1 cellular context compared by ENCODE assay signal in the genomic region with DNA sequence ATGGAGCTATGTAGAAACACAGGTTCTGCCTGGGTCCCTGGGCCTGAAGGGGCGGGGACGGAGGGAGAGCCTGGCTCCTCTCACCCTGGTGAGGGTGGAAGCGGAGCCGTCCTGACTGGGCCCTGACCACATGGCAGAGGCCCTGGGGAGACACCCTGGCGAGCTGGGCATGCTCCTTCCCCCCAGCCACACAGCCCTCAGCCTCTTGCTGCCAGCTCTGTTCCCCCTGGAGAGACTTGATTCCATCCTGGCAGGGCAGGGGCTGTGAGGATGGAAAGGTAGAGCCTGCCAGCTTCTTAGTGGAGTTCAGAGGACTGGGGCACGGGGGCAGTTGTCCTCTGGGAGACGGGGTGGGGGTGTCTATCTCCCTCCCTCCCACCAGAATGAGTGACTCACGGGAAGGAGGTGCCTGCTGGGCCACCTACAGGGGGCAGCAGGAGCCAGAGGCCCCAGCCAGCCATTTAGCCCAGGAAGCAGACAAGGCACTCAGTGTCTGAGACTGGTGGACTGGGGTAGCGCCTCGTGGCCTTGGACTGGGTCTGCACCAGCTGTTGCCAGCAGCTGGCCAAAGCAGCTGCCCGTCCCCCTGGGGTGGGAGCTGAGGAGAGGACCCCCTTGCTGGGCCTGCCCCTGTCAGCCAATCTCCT.
TF ChIP-seq lines count a peak whose summit lies in the region.

No MANE protein-coding gene starts in this region.

TF ChIP-seq in Ishikawa, 13 proteins besides CTCF, POLR2A, EP300 and RAD21 (continued from another document):
- TF ChIP-seq, protein P1, sequence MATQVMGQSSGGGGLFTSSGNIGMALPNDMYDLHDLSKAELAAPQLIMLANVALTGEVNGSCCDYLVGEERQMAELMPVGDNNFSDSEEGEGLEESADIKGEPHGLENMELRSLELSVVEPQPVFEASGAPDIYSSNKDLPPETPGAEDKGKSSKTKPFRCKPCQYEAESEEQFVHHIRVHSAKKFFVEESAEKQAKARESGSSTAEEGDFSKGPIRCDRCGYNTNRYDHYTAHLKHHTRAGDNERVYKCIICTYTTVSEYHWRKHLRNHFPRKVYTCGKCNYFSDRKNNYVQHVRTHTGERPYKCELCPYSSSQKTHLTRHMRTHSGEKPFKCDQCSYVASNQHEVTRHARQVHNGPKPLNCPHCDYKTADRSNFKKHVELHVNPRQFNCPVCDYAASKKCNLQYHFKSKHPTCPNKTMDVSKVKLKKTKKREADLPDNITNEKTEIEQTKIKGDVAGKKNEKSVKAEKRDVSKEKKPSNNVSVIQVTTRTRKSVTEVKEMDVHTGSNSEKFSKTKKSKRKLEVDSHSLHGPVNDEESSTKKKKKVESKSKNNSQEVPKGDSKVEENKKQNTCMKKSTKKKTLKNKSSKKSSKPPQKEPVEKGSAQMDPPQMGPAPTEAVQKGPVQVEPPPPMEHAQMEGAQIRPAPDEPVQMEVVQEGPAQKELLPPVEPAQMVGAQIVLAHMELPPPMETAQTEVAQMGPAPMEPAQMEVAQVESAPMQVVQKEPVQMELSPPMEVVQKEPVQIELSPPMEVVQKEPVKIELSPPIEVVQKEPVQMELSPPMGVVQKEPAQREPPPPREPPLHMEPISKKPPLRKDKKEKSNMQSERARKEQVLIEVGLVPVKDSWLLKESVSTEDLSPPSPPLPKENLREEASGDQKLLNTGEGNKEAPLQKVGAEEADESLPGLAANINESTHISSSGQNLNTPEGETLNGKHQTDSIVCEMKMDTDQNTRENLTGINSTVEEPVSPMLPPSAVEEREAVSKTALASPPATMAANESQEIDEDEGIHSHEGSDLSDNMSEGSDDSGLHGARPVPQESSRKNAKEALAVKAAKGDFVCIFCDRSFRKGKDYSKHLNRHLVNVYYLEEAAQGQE (IDR thresholded peaks at IDR 0.05; ENCODE audit: low read depth): no peak
- TF ChIP-seq MAX (IDR thresholded peaks at IDR 0.05) (no peak), EGR1 (IDR thresholded peaks at IDR 0.05) (no peak)
